Comparison of ENCODE assay signal across 19 cellular contexts in the genomic region with DNA sequence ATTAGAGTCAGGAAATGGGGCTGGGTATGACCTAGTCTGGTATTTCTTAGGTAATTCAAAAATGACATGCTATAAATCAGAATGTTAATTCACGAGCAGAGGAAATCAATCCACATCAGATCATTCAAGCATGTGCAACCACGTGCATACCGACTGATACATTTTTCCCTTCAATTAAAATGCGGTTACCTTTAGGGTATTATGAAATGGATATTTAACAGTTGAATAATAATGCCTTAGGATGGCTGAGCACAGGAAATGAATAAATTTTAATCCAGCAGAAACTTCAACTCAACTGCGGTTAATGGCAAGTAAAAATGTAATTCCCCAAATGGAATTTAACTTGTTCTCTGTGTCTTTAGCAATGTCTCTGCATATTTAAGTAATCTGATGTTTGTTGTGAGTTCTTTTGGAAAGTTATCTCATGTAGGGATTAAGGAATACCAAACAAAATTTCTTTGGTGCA. TPM values are rescaled to one million over a fixed set of nuclear protein-coding genes. Genes with fewer than 3 reads are reported as not detected.
A peak's percentile ranks its signal among the peaks of the same experiment; 100 is the strongest.
DNase-seq lines count a peak whose midpoint lies in the region; ATAC-seq and TF ChIP-seq lines count a peak whose summit lies in the region.
"Had no signal": no experiment of that assay in that cellular context is flagged by ENCODE, and none has a peak within 500 bp of the region (broad histone marks: within the 10 kb centered on the region; RNA-seq: fewer than 3 reads in every experiment).

No MANE protein-coding gene starts in this region.

- peaks cover 11% of the 10 kb centered on the region for H3K9me3 Mint-ChIP-seq in neural crest cell
- H3K9me3 Mint-ChIP-seq in Caco-2 (ENCODE audit: unreplicated experiment), result no peaks in the 10 kb centered on the region
- H3K9me3 Mint-ChIP-seq in T-cell, result no peaks in the 10 kb centered on the region
- H3K9me3 Mint-ChIP-seq: activated CD4-positive, alpha-beta T cell treated with anti-CD3 and anti-CD28 coated beads, Interleukin-2, amount 10 ng/mL, durations not matched to agents 7 days and 5 days; activated T-cell treated with anti-CD3 and anti-CD28 coated beads, Interleukin-2, amount 50 U/mL, for 24 hours; CD8-positive, alpha-beta memory T cell; naive thymus-derived CD8-positive, alpha-beta T cell had no signal

- peak in 1 of 7 experiments; percentile 14 for TF ChIP-seq CTCF in body of pancreas (IDR thresholded peaks at IDR 0.05)
- TF ChIP-seq CTCF in neural crest cell (conservative IDR thresholded peaks at IDR 0.05), result no peak
- no peak for TF ChIP-seq CTCF in Caco-2 (IDR thresholded peaks at IDR 0.05; ENCODE audit: insufficient read depth in 1 of 2, low read depth in 1 of 2, low read length in 1 of 2, severe bottlenecking in 1 of 2, unreplicated experiment in 1 of 2)

- H3K4me3 ChIP-seq in body of pancreas, result no peak overlapping the region
- no peak overlapping the region for H3K4me3 ChIP-seq in Caco-2 (ENCODE audit: low read depth, low read length)
- H3K4me3 ChIP-seq: esophagus squamous epithelium had no signal

- 19 to 23% methylated on average over 5 of the region's 5 CpGs for WGBS in body of pancreas, 2 donors

- peaks cover 71% of the 10 kb centered on the region for H3K4me1 Mint-ChIP-seq in neural crest cell
- peaks cover 7% of the 10 kb centered on the region for H3K4me1 Mint-ChIP-seq in Caco-2 (ENCODE audit: low read depth, unreplicated experiment)
- peaks cover 9 to 15% (median 9%) of the 10 kb centered on the region in 3 donors for H3K4me1 Mint-ChIP-seq in T-cell

- H3K27ac ChIP-seq in body of pancreas, result peak overlapping the region; percentile 33 to 96 (median 84)
- H3K27ac ChIP-seq: esophagus squamous epithelium had no signal

- H3K27ac Mint-ChIP-seq in neural crest cell (ENCODE audit: unreplicated experiment) (peak overlapping the region; percentile 9), Caco-2 (ENCODE audit: unreplicated experiment) (no peak overlapping the region), T-cell (no peak overlapping the region)
- H3K27ac Mint-ChIP-seq: activated CD4-positive, alpha-beta T cell treated with anti-CD3 and anti-CD28 coated beads, Interleukin-2, amount 10 ng/mL, durations not matched to agents 7 days and 5 days; CD8-positive, alpha-beta memory T cell; naive thymus-derived CD8-positive, alpha-beta T cell had no signal

- no TSS peak for BruUV-seq in Caco-2 (replicated peaks; lab: Mats Ljungman, UMichigan)

- H3K4me3 Mint-ChIP-seq in neural crest cell (peak overlapping the region; percentile 90), Caco-2 (ENCODE audit: unreplicated experiment) (no peak overlapping the region), T-cell (no peak overlapping the region)
- H3K4me3 Mint-ChIP-seq: activated CD4-positive, alpha-beta T cell treated with anti-CD3 and anti-CD28 coated beads, Interleukin-2, amount 10 ng/mL, durations not matched to agents 7 days and 5 days; activated T-cell treated with anti-CD3 and anti-CD28 coated beads, Interleukin-2, amount 50 U/mL, for 24 hours; CD8-positive, alpha-beta memory T cell; naive thymus-derived CD8-positive, alpha-beta T cell had no signal

- H3K27me3 ChIP-seq in body of pancreas (no peaks in the 10 kb centered on the region), Caco-2 (replicated peaks; ENCODE audit: control insufficient read depth, insufficient read depth, low read length) (no peaks in the 10 kb centered on the region)

- no peaks in the 10 kb centered on the region for H3K9me3 ChIP-seq in body of pancreas
- H3K9me3 ChIP-seq in Caco-2, result no peaks in the 10 kb centered on the region
- H3K9me3 ChIP-seq: esophagus squamous epithelium had no signal

- H3K36me3 Mint-ChIP-seq in neural crest cell (ENCODE audit: low read depth) (peaks cover 2% of the 10 kb centered on the region), Caco-2 (ENCODE audit: insufficient read depth, unreplicated experiment) (no peaks in the 10 kb centered on the region), T-cell (no peaks in the 10 kb centered on the region)
- H3K36me3 Mint-ChIP-seq: CD8-positive, alpha-beta memory T cell; naive thymus-derived CD8-positive, alpha-beta T cell had no signal

- intact Hi-C loops in body of pancreas (cut with DNase I), result loop anchor here (10.0 kb wide), 1 partner anchor 109 kb away; the partner anchor contains the start of gene CPA1
- intact Hi-C loops in Caco-2 (cut with micrococcal nuclease; ENCODE audit: unreplicated experiment), result no loop called here

- CTCF ChIA-PET in Caco-2 (lab: Charles Lee), result no interaction called here
- CTCF ChIA-PET in T-cell (lab: Charles Lee), result no interaction called here

- H3K36me3 ChIP-seq in body of pancreas (replicated peaks in 1 of 2; ENCODE audit: insufficient read depth in 1 of 2, low read depth in 2 of 2), result peaks cover 7 to 12% of the 10 kb centered on the region in 2 donors
- H3K36me3 ChIP-seq in Caco-2 (ENCODE audit: control insufficient read depth, insufficient read depth, low read length), result no peaks in the 10 kb centered on the region
- H3K36me3 ChIP-seq: esophagus squamous epithelium had no signal

- DNase-seq in NCI-H1417 (lab: John Stamatoyannopoulos, UW) (peak; percentile 39 to 68 (median 44)), NCI-H1417 treated with DMSO at 0.1 percent for 48 hours (lab: John Stamatoyannopoulos, UW) (no peak), NCI-H2171 (lab: John Stamatoyannopoulos, UW) (peak; percentile 28), body of pancreas (no peak), neural crest cell (ENCODE audit: low read depth, low spot score) (no peak), Caco-2 (no peak), T-cell (no peak)
- DNase-seq: ACHN; activated CD4-positive, alpha-beta T cell treated with anti-CD3 and anti-CD28 coated beads, Interleukin-2, amount 10 ng/mL, durations not matched to agents 7 days and 5 days; activated T-cell treated with anti-CD3 and anti-CD28 coated beads, Interleukin-2, amount 50 U/mL, for 24 hours; CD8-positive, alpha-beta memory T cell; dermis blood vessel endothelial cell; esophagus squamous epithelium; naive thymus-derived CD8-positive, alpha-beta T cell; stimulated activated naive CD8-positive, alpha-beta T cell treated with anti-CD3 and anti-CD28 coated beads, Interleukin-15, Interleukin-2, amounts not matched to agents 100 U/mL and 50 U/mL, for 24 hours; T1000 had no signal

- TF ChIP-seq POLR2A in body of pancreas (IDR thresholded peaks at IDR 0.05), result peak in 1 of 3 donors; percentile 1

- POLR2A ChIA-PET in Caco-2 (lab: Charles Lee) (no interaction called here), T-cell (lab: Charles Lee) (no interaction called here)

- H3K27me3 Mint-ChIP-seq in neural crest cell (ENCODE audit: low read depth), result no peaks in the 10 kb centered on the region
- H3K27me3 Mint-ChIP-seq in Caco-2 (ENCODE audit: insufficient read depth, unreplicated experiment), result no peaks in the 10 kb centered on the region
- H3K27me3 Mint-ChIP-seq in T-cell, result peaks cover 0 to 29% of the 10 kb centered on the region in 2 donors

- H3K4me1 ChIP-seq in body of pancreas, result peaks cover 91% of the 10 kb centered on the region
- peaks cover 6% of the 10 kb centered on the region; the same call in 1 of the 2 replicates for H3K4me1 ChIP-seq in Caco-2

- ATAC-seq in body of pancreas, result peak; percentile 12
- no peak for ATAC-seq in HG03045 (IDR thresholded peaks at IDR 0.05; ENCODE audit: unreplicated experiment)
- no peak for ATAC-seq in T-cell (replicated peaks in 1 of 4)
- ATAC-seq: naive thymus-derived CD8-positive, alpha-beta T cell; Right ventricle myocardium inferior; stimulated activated naive CD8-positive, alpha-beta T cell treated with anti-CD3 and anti-CD28 coated beads, Interleukin-15, Interleukin-2, amounts not matched to agents 100 U/mL and 50 U/mL, for 24 hours had no signal

RNA-seq across cellular contexts. Expression of gene CPA2, which starts 9.2 kb away (rescaled TPM):
- 1,000 to 10,000 TPM; 4,161 to 4,381 TPM for total RNA-seq in body of pancreas
- total RNA-seq in neural crest cell, result 0.55 and 1.2 TPM in 2 replicates
- total RNA-seq in Caco-2 (2022), result 26.1 and 27.6 TPM in 2 replicates
- total RNA-seq in T-cell, result 1 to 10 TPM in 3 of 5 donors, not detected in 2; 1.7 to 3.1 (median 2.2) TPM
- total RNA-seq: activated CD4-positive, alpha-beta T cell treated with anti-CD3 and anti-CD28 coated beads, Interleukin-2, amount 10 ng/mL, durations not matched to agents 7 days and 5 days; CD8-positive, alpha-beta memory T cell; dermis blood vessel endothelial cell; esophagus squamous epithelium; liver; naive thymus-derived CD8-positive, alpha-beta T cell; Right ventricle myocardium inferior had no signal

RNA-seq across cellular contexts. Expression of gene CPA4, which starts 17.1 kb away (rescaled TPM):
- 10 to 100 TPM in 1 of 2 donors, 1 to 10 TPM in 1; 9.6 to 10.2 TPM for total RNA-seq in body of pancreas
- total RNA-seq in neural crest cell, result 0.41 and 0.72 TPM in 2 replicates
- 0.59 and 0.72 TPM in 2 replicates for total RNA-seq in Caco-2 (2022)
- under 1 TPM in 1 of 5 donors, not detected in 4; 0.23 TPM for total RNA-seq in T-cell
- total RNA-seq: activated CD4-positive, alpha-beta T cell treated with anti-CD3 and anti-CD28 coated beads, Interleukin-2, amount 10 ng/mL, durations not matched to agents 7 days and 5 days; CD8-positive, alpha-beta memory T cell; naive thymus-derived CD8-positive, alpha-beta T cell; Right ventricle myocardium inferior had no signal

Comparison
In these comparisons a context has a peak if more than half of its experiments do, and no peak if none do; other contexts are left out.
1. DNase-seq: peak in NCI-H1417 (3 of 3) and NCI-H2171 (single experiment); none in NCI-H1417 treated with DMSO at 0.1 percent for 48 hours (single experiment), body of pancreas (0 of 4), neural crest cell (single experiment), Caco-2 (0 of 2) and T-cell (0 of 34).
2. RNA of gene CPA2, which starts 9.2 kb away (total RNA-seq): 4,161 to 4,381 TPM in body of pancreas; 26.1 to 27.6 TPM in Caco-2, 1.7 to 3.1 TPM in T-cell and 0.55 to 1.2 TPM in neural crest cell; every median in the first group is over 100 times any median in the second.